11 cellular contexts compared by ENCODE assay signal in genomic region chr18:35242426-35242825, GRCh38. TPM values are rescaled to one million over a fixed set of nuclear protein-coding genes. Genes with fewer than 3 reads are reported as not detected.
DNase-seq lines count a peak whose midpoint lies in the region; ATAC-seq and TF ChIP-seq lines count a peak whose summit lies in the region.
"Had no signal": no experiment of that assay in that cellular context is flagged by ENCODE, and none has a peak within 500 bp of the region (broad histone marks: within the 10 kb centered on the region; RNA-seq: fewer than 3 reads in every experiment).

No MANE protein-coding gene starts in this region.

- H3K36me3 ChIP-seq in GM23338 (ENCODE audit: insufficient read depth) (peaks cover 46% of the 10 kb centered on the region), PC-9 (ENCODE audit: low read depth) (peaks cover 29% of the 10 kb centered on the region), hepatocyte (replicated peaks; ENCODE audit: insufficient read depth, low read depth) (peaks cover 8% of the 10 kb centered on the region), skeletal muscle satellite cell (ENCODE audit: insufficient read depth, low read length) (peaks cover 51% of the 10 kb centered on the region)

- H3K9me3 Mint-ChIP-seq in GM23338: no peaks in the 10 kb centered on the region

- H3K4me3 Mint-ChIP-seq in GM23338: peak overlapping the region; percentile 91

- H3K4me1 ChIP-seq in GM23338 (ENCODE audit: insufficient read depth) (no peaks in the 10 kb centered on the region), PC-9 (replicated peaks; ENCODE audit: insufficient read depth) (no peaks in the 10 kb centered on the region; the same call in 1 of the 2 replicates), hepatocyte (ENCODE audit: insufficient read depth) (peaks cover 11% of the 10 kb centered on the region), skeletal muscle satellite cell (ENCODE audit: control insufficient read depth, insufficient read depth, low read length) (peaks cover 4% of the 10 kb centered on the region)
- H3K4me1 ChIP-seq: SJSA1 had no signal

- H3K27ac Mint-ChIP-seq in GM23338: peak overlapping the region; percentile 73

- H4K20me1 ChIP-seq in GM23338 (replicated peaks; ENCODE audit: insufficient read depth): peaks cover 7% of the 10 kb centered on the region; the same call in 1 of the 2 replicates
- no peaks in the 10 kb centered on the region for H4K20me1 ChIP-seq in PC-9 (ENCODE audit: insufficient read depth)
- H4K20me1 ChIP-seq in hepatocyte (ENCODE audit: insufficient read depth, poor library complexity, severe bottlenecking): no peaks in the 10 kb centered on the region

- H3F3A ChIP-seq in GM23338 (replicated peaks; ENCODE audit: low read depth) (no peaks in the 10 kb centered on the region), PC-9 (ENCODE audit: insufficient read depth, low read depth) (0 out of 2 replicates have a peak, but pooled peaks cover 3% of the 10 kb centered on the region)

- H3K36me3 Mint-ChIP-seq in GM23338 (ENCODE audit: low read depth): peaks cover 57% of the 10 kb centered on the region

- POLR2A ChIA-PET in PC-9 (lab: Charles Lee; ENCODE audit: unreplicated experiment): no interaction called here

- H3K9me3 ChIP-seq in PC-9 (ENCODE audit: insufficient read depth, low read depth): peaks cover 20% of the 10 kb centered on the region
- no peaks in the 10 kb centered on the region for H3K9me3 ChIP-seq in hepatocyte (ENCODE audit: low read depth)
- H3K9me3 ChIP-seq in skeletal muscle satellite cell (replicated peaks; ENCODE audit: low read length): peaks cover 44% of the 10 kb centered on the region

- peaks cover 30% of the 10 kb centered on the region for H3K79me2 ChIP-seq in GM23338 (replicated peaks; ENCODE audit: insufficient read depth)
- H3K79me2 ChIP-seq in PC-9 (ENCODE audit: low read depth): peaks cover 13% of the 10 kb centered on the region; the same call in 1 of the 2 replicates
- peaks cover 24% of the 10 kb centered on the region for H3K79me2 ChIP-seq in hepatocyte

- CTCF ChIA-PET in PC-9 (lab: Charles Lee): interaction anchor here (0.5 kb wide), 1 partner anchor 514 kb away, joined by 3 read pairs; no protein-coding TSS in a partner anchor

- no peaks in the 10 kb centered on the region for H3K27me3 ChIP-seq in GM23338 (ENCODE audit: insufficient read depth)
- H3K27me3 ChIP-seq in PC-9 (ENCODE audit: insufficient read depth, low read depth): no peaks in the 10 kb centered on the region
- H3K27me3 ChIP-seq in hepatocyte: no peaks in the 10 kb centered on the region
- H3K27me3 ChIP-seq in skeletal muscle satellite cell (ENCODE audit: control insufficient read depth, insufficient read depth, low read length): no peaks in the 10 kb centered on the region
- H3K27me3 ChIP-seq: SJSA1 had no signal

- peaks cover 3% of the 10 kb centered on the region; the same call in 2 of the 3 replicates for H3K4me1 Mint-ChIP-seq in GM23338

- H3K27me3 Mint-ChIP-seq in GM23338 (ENCODE audit: insufficient read depth, low read depth, poor library complexity): peaks cover 4% of the 10 kb centered on the region

- 0 out of 2 replicates have a peak overlapping the region, but pooled peaks have one; percentile 22 for H3K27ac ChIP-seq in GM23338 (ENCODE audit: low read depth)
- H3K27ac ChIP-seq in PC-9: no peak overlapping the region
- H3K27ac ChIP-seq in hepatocyte: peak overlapping the region; percentile 99

- no peak overlapping the region for H3K9ac ChIP-seq in skeletal muscle satellite cell (ENCODE audit: low read depth, low read length)

- intact Hi-C loops in PC-9 (cut with micrococcal nuclease; ENCODE audit: unreplicated experiment): loop anchor here (10.0 kb wide), 1 partner anchor 102 kb away; the partner anchor contains the start of gene ZNF24

- 71% methylated on average over 6 of the region's 6 CpGs for WGBS in hepatocyte (ENCODE audit: low lambda C conversion rate, missing lambda C conversion rate)

- H2AFZ ChIP-seq in GM23338 (no peak overlapping the region), PC-9 (no peak overlapping the region), hepatocyte (no peak overlapping the region)

- no peak for TF ChIP-seq CTCF in GM23338 (conservative IDR thresholded peaks at IDR 0.05; ENCODE audit: low read depth in 2 of 2)
- no peak for TF ChIP-seq CTCF in PC-9 (conservative IDR thresholded peaks at IDR 0.05)
- no peak for TF ChIP-seq CTCF in hepatocyte (IDR thresholded peaks at IDR 0.05; ENCODE audit: poor library complexity)

- H3K4me3 ChIP-seq in GM23338 (peak overlapping the region; percentile 66), PC-9 (peak overlapping the region; percentile 92; the same call in 1 of the 2 replicates), hepatocyte (no peak overlapping the region), skeletal muscle satellite cell (ENCODE audit: low read length) (peak overlapping the region; percentile 78)

- H3K9me2 ChIP-seq in GM23338 (ENCODE audit: insufficient read depth) (no peaks in the 10 kb centered on the region), PC-9 (ENCODE audit: insufficient read depth) (no peaks in the 10 kb centered on the region), hepatocyte (replicated peaks; ENCODE audit: insufficient read depth) (no peaks in the 10 kb centered on the region)

- H3K4me2 ChIP-seq in GM23338 (peak overlapping the region; percentile 80), PC-9 (peak overlapping the region; percentile 96; the same call in 1 of the 2 replicates), hepatocyte (peak overlapping the region; percentile 65), skeletal muscle satellite cell (ENCODE audit: low read length) (no peak overlapping the region)

- BruUV-seq in PC-9 (replicated peaks; lab: Mats Ljungman, UMichigan): no TSS peak

- no peak for DNase-seq in GM23338 (ENCODE audit: low spot score)
- DNase-seq in PC-9: no peak
- DNase-seq in hepatocyte (ENCODE audit: low spot score): no peak
- no peak for DNase-seq in hypothalamus (lab: John Stamatoyannopoulos, UW)
- no peak for DNase-seq in GM03348 (ENCODE audit: low spot score)
- DNase-seq: Calu3, erythroblast, retina had no signal

- no peak for ATAC-seq in GM23338
- ATAC-seq in GM21367 (IDR thresholded peaks at IDR 0.05; ENCODE audit: unreplicated experiment): no peak

TF ChIP-seq in GM23338, 12 proteins besides CTCF, POLR2A, EP300 and RAD21:
- TF ChIP-seq CREB1 (CRISPR knock-in tag; IDR thresholded peaks at IDR 0.05; ENCODE audit: low read depth) (no peak), JUNB (IDR thresholded peaks at IDR 0.05; ENCODE audit: unreplicated experiment) (no peak), STAT1 (IDR thresholded peaks at IDR 0.05; ENCODE audit: unreplicated experiment) (no peak)

RNA-seq across cellular contexts. Expression of gene ZNF397, which starts 1.6 kb away (rescaled TPM):
- 47.6 and 48.6 TPM in 2 replicates for total RNA-seq in GM23338 (2014; rRNA removed; shearing (Covaris generic))
- polyA plus RNA-seq in GM23338 (2016; fragmentation: Nextera tagmentation; extraction: Ambion mirVana) (19.1 and 20.7 TPM in 2 replicates), hepatocyte (5.2 and 5.4 TPM in 2 replicates)
- total RNA-seq in PC-9 (2021) (8.1 and 9.3 TPM in 2 replicates), hepatocyte (13.8 and 22.0 TPM in 2 replicates)
- total RNA-seq in skeletal muscle satellite cell (2012; rRNA removed): 10.9 and 15.5 TPM in 2 replicates

RNA-seq across cellular contexts. Expression of gene ZSCAN30, which starts 47.6 kb away (rescaled TPM):
- total RNA-seq in GM23338 (2014; rRNA removed; shearing (Covaris generic)): 15.5 and 21.8 TPM in 2 replicates
- polyA plus RNA-seq in GM23338 (2016; fragmentation: Nextera tagmentation; extraction: Ambion mirVana) (7.0 and 12.3 TPM in 2 replicates), hepatocyte (8.7 and 9.3 TPM in 2 replicates)
- total RNA-seq in PC-9 (2021) (16.9 and 18.5 TPM in 2 replicates), hepatocyte (10.6 and 21.5 TPM in 2 replicates)
- total RNA-seq in skeletal muscle satellite cell (2012; rRNA removed): 12.2 and 15.2 TPM in 2 replicates
